In genomic region chr18:54742654-54743053, GRCh38 we compare ENCODE assay signal across 8 cellular contexts.
DNase-seq lines count a peak whose midpoint lies in the region; ATAC-seq, FAIRE-seq and TF ChIP-seq lines count a peak whose summit lies in the region.

No MANE protein-coding gene starts in this region.

- DNase-seq in H4 (ENCODE audit: low spot score) (peak; percentile 61), brain pericyte (ENCODE audit: low read depth, low spot score) (peak; percentile 91), inferior parietal cortex (ENCODE audit: extremely low spot score) (peak; percentile 60), stomach (peak; percentile 40), NCI-H774 (lab: John Stamatoyannopoulos, UW) (no peak), GM19239 (ENCODE audit: insufficient read length, low spot score) (no peak)

- no peaks in the 10 kb centered on the region for H3K36me3 ChIP-seq in stomach

- intact Hi-C loops in stomach (cut with DNase I; ENCODE audit: low total_unique reads), result no loop called here

- no peak for TF ChIP-seq CTCF in stomach (IDR thresholded peaks at IDR 0.05)

- no peaks in the 10 kb centered on the region for H3K9me3 ChIP-seq in stomach

- H3K27ac ChIP-seq in stomach, result peak overlapping the region in 1 of 5 donors; percentile 45

- no peak for FAIRE-seq in GM19239 (lab: Jason Lieb, UNC)

- no peaks in the 10 kb centered on the region for H3K27me3 ChIP-seq in stomach

- TF ChIP-seq EP300 in stomach (IDR thresholded peaks at IDR 0.05), result no peak

- no peak overlapping the region for H3K4me3 ChIP-seq in stomach

- peaks cover 0 to 15% (median 14%) of the 10 kb centered on the region in 4 donors for H3K4me1 ChIP-seq in stomach

- ATAC-seq in HG03378 (IDR thresholded peaks at IDR 0.05; ENCODE audit: unreplicated experiment) (no peak), HG03432 (IDR thresholded peaks at IDR 0.05; ENCODE audit: unreplicated experiment) (no peak)

- TF ChIP-seq POLR2A in stomach (IDR thresholded peaks at IDR 0.05), result no peak

Comparison
In these comparisons a context has a peak if more than half of its experiments do, and no peak if none do; other contexts are left out.
1. DNase-seq: peak in H4 (single experiment), brain pericyte (single experiment), inferior parietal cortex (single experiment) and stomach (single experiment); none in NCI-H774 (single experiment) and GM19239 (single experiment).